ENCODE assay signal across 10 cellular contexts in genomic region chr11:6637871-6638270, GRCh38. TPM values are rescaled to one million over a fixed set of nuclear protein-coding genes. Genes with fewer than 3 reads are reported as not detected.
DNase-seq lines count a peak whose midpoint lies in the region; ATAC-seq and TF ChIP-seq lines count a peak whose summit lies in the region.
"Had no signal": no experiment of that assay in that cellular context is flagged by ENCODE, and none has a peak within 500 bp of the region (broad histone marks: within the 10 kb centered on the region; RNA-seq: fewer than 3 reads in every experiment).

No MANE protein-coding gene starts in this region.

- TF ChIP-seq EP300 in esophagus muscularis mucosa (IDR thresholded peaks at IDR 0.05), result no peak

- peak overlapping the region in 3 of 4 donors; percentile 50 to 78 (median 54) for H3K27ac ChIP-seq in esophagus muscularis mucosa (replicated peaks in 1 of 4)
- no peak overlapping the region for H3K27ac ChIP-seq in mesenchymal stem cell (ENCODE audit: low read length, poor library complexity, severe bottlenecking)
- peak overlapping the region in 1 of 2 donors; percentile 42 for H3K27ac ChIP-seq in aorta (ENCODE audit: low read depth in 1 of 2, low read length in 2 of 2)
- no peak overlapping the region for H3K27ac ChIP-seq in mesendoderm (ENCODE audit: low read depth, low read length)

- no peak overlapping the region for H4K5ac ChIP-seq in mesendoderm (ENCODE audit: low read length)

- WGBS in esophagus muscularis mucosa, result 15% methylated on average over 3 of the region's 3 CpGs
- WGBS in mesenchymal stem cell, result 30% methylated on average over 3 of the region's 3 CpGs
- WGBS in aorta, 2 donors, result 4 to 5% methylated on average over 3 of the region's 3 CpGs
- no CpG with 5 or more reads among the region's 3 CpGs for WGBS in mesendoderm (ENCODE audit: extremely low coverage, insufficient coverage, low lambda C conversion rate)

- H3K4me3 ChIP-seq in esophagus muscularis mucosa (no peak overlapping the region), mesenchymal stem cell (ENCODE audit: insufficient read depth in 1 of 2, low read depth in 1 of 2, low read length in 2 of 2) (no peak overlapping the region), aorta (ENCODE audit: low read length in 2 of 2) (no peak overlapping the region), mesendoderm (ENCODE audit: low read length) (no peak overlapping the region)

- H3K23ac ChIP-seq in mesenchymal stem cell (ENCODE audit: low read length in 2 of 2) (no peak overlapping the region), mesendoderm (ENCODE audit: low read length) (no peak overlapping the region)

- no peak for TF ChIP-seq POLR2A in esophagus muscularis mucosa (IDR thresholded peaks at IDR 0.05; ENCODE audit: low read depth)

- H4K91ac ChIP-seq in mesenchymal stem cell (ENCODE audit: low read length), result no peak overlapping the region

- H2AK5ac ChIP-seq in mesenchymal stem cell (ENCODE audit: low read length, severe bottlenecking), result no peak overlapping the region
- H2AK5ac ChIP-seq in mesendoderm (ENCODE audit: low read length), result no peak overlapping the region

- H3K14ac ChIP-seq in mesenchymal stem cell (ENCODE audit: low read length in 2 of 2), result no peak overlapping the region

- H2BK120ac ChIP-seq in mesenchymal stem cell (ENCODE audit: low read depth, low read length), result no peak overlapping the region
- H2BK120ac ChIP-seq in mesendoderm (ENCODE audit: low read depth, low read length), result no peak overlapping the region

- no peak overlapping the region for H2AFZ ChIP-seq in mesenchymal stem cell (ENCODE audit: low read depth, low read length)

- no peak overlapping the region for H3K4me2 ChIP-seq in mesenchymal stem cell (ENCODE audit: low read length, poor library complexity, severe bottlenecking)
- H3K4me2 ChIP-seq in mesendoderm (ENCODE audit: low read length), result no peak overlapping the region

- intact Hi-C loops in esophagus muscularis mucosa (cut with DNase I) (no loop called here), aorta (cut with DNase I) (loop anchor here in 1 of 2 donors (5.0 kb wide), 1 partner anchor 44 kb away; the partner anchor contains the start of gene MRPL17)

- peak; percentile 81 for ATAC-seq in aorta (ENCODE audit: low FRiP score)
- ATAC-seq: naive thymus-derived CD8-positive, alpha-beta T cell had no signal

- H2BK5ac ChIP-seq in mesenchymal stem cell (ENCODE audit: low read depth, low read length, poor library complexity, severe bottlenecking), result no peak overlapping the region
- H2BK5ac ChIP-seq in mesendoderm (ENCODE audit: low read length), result no peak overlapping the region

- no peak overlapping the region for H3K56ac ChIP-seq in mesendoderm (ENCODE audit: low read length)

- H3K18ac ChIP-seq in mesenchymal stem cell (ENCODE audit: low read depth in 1 of 2, low read length in 2 of 2) (peak overlapping the region in 1 of 2 experiments; percentile 79), mesendoderm (ENCODE audit: low read length) (no peak overlapping the region)

- no peak for TF ChIP-seq CTCF in esophagus muscularis mucosa (IDR thresholded peaks at IDR 0.05)

- no peak overlapping the region for H4K8ac ChIP-seq in mesenchymal stem cell (ENCODE audit: low read length)
- no peak overlapping the region for H4K8ac ChIP-seq in mesendoderm (ENCODE audit: low read depth, low read length)

- H3K4me1 ChIP-seq in esophagus muscularis mucosa (peaks cover 48 to 74% (median 60%) of the 10 kb centered on the region in 4 donors), mesenchymal stem cell (ENCODE audit: control insufficient read depth, insufficient read depth, low read depth, low read length) (peaks cover 7% of the 10 kb centered on the region), aorta (ENCODE audit: control insufficient read depth in 1 of 2, insufficient read depth in 2 of 2, low read length in 2 of 2) (no peaks in the 10 kb centered on the region), mesendoderm (ENCODE audit: control insufficient read depth, low read depth, low read length) (no peaks in the 10 kb centered on the region)

- H3K79me1 ChIP-seq in mesenchymal stem cell (replicated peaks; ENCODE audit: low read length, poor library complexity, severe bottlenecking), result no peaks in the 10 kb centered on the region
- H3K79me1 ChIP-seq in mesendoderm (ENCODE audit: low read length), result no peaks in the 10 kb centered on the region

- no peak overlapping the region for H2BK12ac ChIP-seq in mesenchymal stem cell (ENCODE audit: low read length in 2 of 2)

- DNase-seq in M059J (ENCODE audit: low read depth) (peak; percentile 97), esophagus muscularis mucosa (ENCODE audit: extremely low spot score) (no peak), mesenchymal stem cell (peak; percentile 69), aorta (peak in 1 of 2 donors; percentile 84), CD1c-positive myeloid dendritic cell (ENCODE audit: extremely low spot score) (no peak), mesendoderm (no peak), NCI-H1694 treated with DMSO at 0.1 percent for 48 hours (lab: John Stamatoyannopoulos, UW) (no peak)
- DNase-seq: activated CD4-positive, CD25-positive, alpha-beta regulatory T cell treated with anti-CD3 and anti-CD28 coated beads, Interleukin-2, amount 50 U/mL, for 72 hours; DND-41; naive thymus-derived CD8-positive, alpha-beta T cell had no signal

- H3K27me3 ChIP-seq in esophagus muscularis mucosa, result no peaks in the 10 kb centered on the region
- H3K27me3 ChIP-seq in mesenchymal stem cell (ENCODE audit: control insufficient read depth in 1 of 2, insufficient read depth in 1 of 2, low read length in 2 of 2), result peaks cover 0 to 8% of the 10 kb centered on the region in 2 experiments
- no peaks in the 10 kb centered on the region for H3K27me3 ChIP-seq in aorta (ENCODE audit: control insufficient read depth in 1 of 2, insufficient read depth in 2 of 2, low read length in 1 of 2)
- H3K27me3 ChIP-seq in mesendoderm (ENCODE audit: insufficient read depth, low read length, poor library complexity), result no peaks in the 10 kb centered on the region

- H3K36me3 ChIP-seq in esophagus muscularis mucosa, result peaks cover 0 to 31% (median 23%) of the 10 kb centered on the region in 4 donors
- H3K36me3 ChIP-seq in mesenchymal stem cell (ENCODE audit: control insufficient read depth in 1 of 2, insufficient read depth in 2 of 2, low read depth in 1 of 2, low read length in 2 of 2), result peaks cover 0 to 20% of the 10 kb centered on the region in 2 experiments
- peaks cover 0 to 2% of the 10 kb centered on the region in 2 donors for H3K36me3 ChIP-seq in aorta (ENCODE audit: control insufficient read depth in 1 of 2, insufficient read depth in 2 of 2, low read length in 1 of 2)
- no peaks in the 10 kb centered on the region for H3K36me3 ChIP-seq in mesendoderm (ENCODE audit: control insufficient read depth, insufficient read depth, low read length)

- peak overlapping the region in 1 of 2 experiments; percentile 3 for H3K4ac ChIP-seq in mesenchymal stem cell (ENCODE audit: low read depth in 1 of 2, low read length in 2 of 2)
- H3K4ac ChIP-seq in mesendoderm (ENCODE audit: low read depth, low read length), result no peak overlapping the region

- H3K9me3 ChIP-seq in esophagus muscularis mucosa (no peaks in the 10 kb centered on the region), mesenchymal stem cell (ENCODE audit: control insufficient read depth, low read length) (no peaks in the 10 kb centered on the region), aorta (ENCODE audit: control insufficient read depth, low read length) (no peaks in the 10 kb centered on the region)

- no peaks in the 10 kb centered on the region for H3K79me2 ChIP-seq in mesendoderm (ENCODE audit: control insufficient read depth, insufficient read depth, low read length)

- H2BK15ac ChIP-seq in mesenchymal stem cell (ENCODE audit: low read depth, poor library complexity, severe bottlenecking) (no peak overlapping the region), mesendoderm (replicated peaks; ENCODE audit: low read depth) (no peak overlapping the region)

- H3K9ac ChIP-seq in mesenchymal stem cell (ENCODE audit: low read length) (no peak overlapping the region), mesendoderm (ENCODE audit: low read length) (no peak overlapping the region)

RNA-seq across cellular contexts. Expression of gene DCHS1, which starts 17.7 kb away (rescaled TPM):
- total RNA-seq in M059J (2014; rRNA removed; shearing (Covaris generic)), result 4.6 and 8.8 TPM in 2 replicates
- total RNA-seq in esophagus muscularis mucosa (10 to 100 TPM; 27.0 to 60.9 (median 34.0) TPM), aorta (10 to 100 TPM; 60.8 to 64.4 TPM)
- 13.2 TPM for polyA plus RNA-seq in mesenchymal stem cell (2013, experiment 1 of 2)
- 12.1 TPM for polyA plus RNA-seq in mesenchymal stem cell (2013, experiment 2 of 2)
- 10 to 100 TPM in 1 of 2 donors, 1 to 10 TPM in 1; 1.4 to 12.4 TPM for polyA plus RNA-seq in aorta
- polyA plus RNA-seq in mesendoderm (2013, experiment 1 of 2), result 2.9 TPM
- polyA plus RNA-seq in mesendoderm (2013, experiment 2 of 2), result 3.0 TPM

RNA-seq across cellular contexts. Expression of gene TPP1, which starts 18.6 kb away (rescaled TPM):
- total RNA-seq in M059J (2014; rRNA removed; shearing (Covaris generic)), result 57.4 and 94.6 TPM in 2 replicates
- total RNA-seq in esophagus muscularis mucosa, result 10 to 100 TPM; 44.4 to 71.5 (median 54.9) TPM
- 425 TPM for polyA plus RNA-seq in mesenchymal stem cell (2013, experiment 1 of 2)
- polyA plus RNA-seq in mesenchymal stem cell (2013, experiment 2 of 2), result 399 TPM
- total RNA-seq in aorta, result 100 to 1,000 TPM in 1 of 2 donors, 10 to 100 TPM in 1; 79.5 to 125 TPM
- polyA plus RNA-seq in aorta, result 10 to 100 TPM; 26.8 to 38.0 TPM
- polyA plus RNA-seq in mesendoderm (2013, experiment 1 of 2), result 28.7 TPM
- 27.8 TPM for polyA plus RNA-seq in mesendoderm (2013, experiment 2 of 2)

RNA-seq across cellular contexts. Expression of gene TAF10, which starts 25.9 kb away (rescaled TPM):
- 108 and 133 TPM in 2 replicates for total RNA-seq in M059J (2014; rRNA removed; shearing (Covaris generic))
- 10 to 100 TPM; 24.2 to 51.1 (median 43.4) TPM for total RNA-seq in esophagus muscularis mucosa
- 187 TPM for polyA plus RNA-seq in mesenchymal stem cell (2013, experiment 1 of 2)
- polyA plus RNA-seq in mesenchymal stem cell (2013, experiment 2 of 2), result 195 TPM
- total RNA-seq in aorta, result 100 to 1,000 TPM in 1 of 2 donors, 10 to 100 TPM in 1; 79.2 to 108 TPM
- 100 to 1,000 TPM in 1 of 2 donors, 10 to 100 TPM in 1; 55.0 to 119 TPM for polyA plus RNA-seq in aorta
- 209 TPM for polyA plus RNA-seq in mesendoderm (2013, experiment 1 of 2)
- polyA plus RNA-seq in mesendoderm (2013, experiment 2 of 2), result 219 TPM

RNA-seq across cellular contexts. Expression of gene ILK, which starts 34.3 kb away (rescaled TPM):
- 152 and 201 TPM in 2 replicates for total RNA-seq in M059J (2014; rRNA removed; shearing (Covaris generic))
- total RNA-seq in esophagus muscularis mucosa (100 to 1,000 TPM; 481 to 652 (median 606) TPM), aorta (100 to 1,000 TPM; 336 to 562 TPM)
- 309 TPM for polyA plus RNA-seq in mesenchymal stem cell (2013, experiment 1 of 2)
- 311 TPM for polyA plus RNA-seq in mesenchymal stem cell (2013, experiment 2 of 2)
- polyA plus RNA-seq in aorta, result 100 to 1,000 TPM; 287 to 526 TPM
- polyA plus RNA-seq in mesendoderm (2013, experiment 1 of 2), result 164 TPM
- polyA plus RNA-seq in mesendoderm (2013, experiment 2 of 2), result 171 TPM

RNA-seq across cellular contexts. Expression of gene RRP8, which starts 34.5 kb away (rescaled TPM):
- total RNA-seq in M059J (2014; rRNA removed; shearing (Covaris generic)), result 18.0 and 18.8 TPM in 2 replicates
- total RNA-seq in esophagus muscularis mucosa (10 to 100 TPM; 12.4 to 34.0 (median 27.0) TPM), aorta (10 to 100 TPM; 18.8 to 22.2 TPM)
- 21.1 TPM for polyA plus RNA-seq in mesenchymal stem cell (2013, experiment 1 of 2)
- polyA plus RNA-seq in mesenchymal stem cell (2013, experiment 2 of 2), result 22.0 TPM
- 10 to 100 TPM in 1 of 2 donors, 1 to 10 TPM in 1; 3.4 to 37.3 TPM for polyA plus RNA-seq in aorta
- polyA plus RNA-seq in mesendoderm (2013, experiment 1 of 2), result 26.6 TPM
- 28.9 TPM for polyA plus RNA-seq in mesendoderm (2013, experiment 2 of 2)

Comparison
In these comparisons a context has a peak if more than half of its experiments do, and no peak if none do; other contexts are left out.
1. DNase-seq: peak in M059J (single experiment) and mesenchymal stem cell (single experiment); none in esophagus muscularis mucosa (single experiment), CD1c-positive myeloid dendritic cell (single experiment), mesendoderm (single experiment) and NCI-H1694 treated with DMSO at 0.1 percent for 48 hours (single experiment).
2. H3K27ac ChIP-seq: peak in esophagus muscularis mucosa (3 of 4); none in mesenchymal stem cell (single experiment) and mesendoderm (single experiment).